Comparison of ENCODE assay signal across 8 cellular contexts in genomic region chr1:200740291-200741212, GRCh38. TPM values are rescaled to one million over a fixed set of nuclear protein-coding genes. Genes with fewer than 3 reads are reported as not detected.
DNase-seq lines count a peak whose midpoint lies in the region; ATAC-seq and TF ChIP-seq lines count a peak whose summit lies in the region.

No MANE protein-coding gene starts in this region.

- H3K27ac Mint-ChIP-seq in activated CD4-positive, alpha-beta memory T cell treated with anti-CD3 and anti-CD28 coated beads for 36 hours, result peak overlapping the region; percentile 9

- POLR2A ChIA-PET in activated CD4-positive, alpha-beta memory T cell treated with anti-CD3 and anti-CD28 coated beads for 36 hours (lab: Charles Lee), result no interaction called here

- no peaks in the 10 kb centered on the region for H3K9me3 Mint-ChIP-seq in activated CD4-positive, alpha-beta memory T cell treated with anti-CD3 and anti-CD28 coated beads for 36 hours

- peaks cover 3% of the 10 kb centered on the region for H3K27me3 Mint-ChIP-seq in activated CD4-positive, alpha-beta memory T cell treated with anti-CD3 and anti-CD28 coated beads for 36 hours

- H3K9me3 ChIP-seq in iPS-15b (ENCODE audit: control insufficient read depth, insufficient read depth, low read length), result no peaks in the 10 kb centered on the region
- H3K9me3 ChIP-seq in body of pancreas, result no peaks in the 10 kb centered on the region

- ATAC-seq in body of pancreas, result no peak
- ATAC-seq in omental fat pad (ENCODE audit: low FRiP score), result no peak

- DNase-seq in NCI-H2171 treated with DMSO at 0.1 percent for 48 hours (lab: John Stamatoyannopoulos, UW), result peak; percentile 24
- no peak for DNase-seq in NCI-H2171 (lab: John Stamatoyannopoulos, UW)
- DNase-seq in activated CD4-positive, alpha-beta memory T cell treated with anti-CD3 and anti-CD28 coated beads for 36 hours, result no peak
- DNase-seq in substantia nigra (lab: John Stamatoyannopoulos, UW), result no peak
- no peak for DNase-seq in body of pancreas
- no peak for DNase-seq in omental fat pad (ENCODE audit: low spot score)
- no peak for DNase-seq in mesenteric fat pad (ENCODE audit: low spot score)

- TF ChIP-seq CTCF in body of pancreas (IDR thresholded peaks at IDR 0.05) (no peak), omental fat pad (IDR thresholded peaks at IDR 0.05) (no peak)

- peaks cover 1% of the 10 kb centered on the region for H3K36me3 Mint-ChIP-seq in activated CD4-positive, alpha-beta memory T cell treated with anti-CD3 and anti-CD28 coated beads for 36 hours

- intact Hi-C loops in activated CD4-positive, alpha-beta memory T cell treated with anti-CD3 and anti-CD28 coated beads for 36 hours (cut with micrococcal nuclease), result loop anchor here (2.0 kb wide), 2 partner anchors 62 to 120 kb away; partner anchors contain the start of gene KIF14
- intact Hi-C loops in body of pancreas (cut with DNase I), result no loop called here

- H3K9ac ChIP-seq in iPS-15b (ENCODE audit: low read depth, low read length), result peak overlapping the region; percentile 70

- H3K36me3 ChIP-seq in iPS-15b (ENCODE audit: control insufficient read depth, insufficient read depth, low read length) (no peaks in the 10 kb centered on the region), body of pancreas (replicated peaks in 1 of 2; ENCODE audit: insufficient read depth in 1 of 2, low read depth in 2 of 2) (no peaks in the 10 kb centered on the region)

- H3K27me3 ChIP-seq in iPS-15b (ENCODE audit: control insufficient read depth, insufficient read depth, low read length) (peaks cover 10% of the 10 kb centered on the region), body of pancreas (no peaks in the 10 kb centered on the region)

- H3K4me3 Mint-ChIP-seq in activated CD4-positive, alpha-beta memory T cell treated with anti-CD3 and anti-CD28 coated beads for 36 hours, result peak overlapping the region; percentile 58

- H3K4me1 ChIP-seq in iPS-15b (ENCODE audit: control insufficient read depth, insufficient read depth, low read length) (peaks cover 11% of the 10 kb centered on the region), body of pancreas (peaks cover 30% of the 10 kb centered on the region)

- CTCF ChIA-PET in activated CD4-positive, alpha-beta memory T cell treated with anti-CD3 and anti-CD28 coated beads for 36 hours (lab: Charles Lee), result no interaction called here

- 35 to 36% methylated on average over 7 of the region's 7 CpGs for WGBS in body of pancreas, 2 donors

- H3K27ac ChIP-seq in substantia nigra (ENCODE audit: low read depth, low read length, poor library complexity, severe bottlenecking) (peak overlapping the region; percentile 97), body of pancreas (no peak overlapping the region)

- H3K4me3 ChIP-seq in iPS-15b (ENCODE audit: low read depth, low read length) (peak overlapping the region; percentile 91), body of pancreas (no peak overlapping the region)

- H3K4me1 Mint-ChIP-seq in activated CD4-positive, alpha-beta memory T cell treated with anti-CD3 and anti-CD28 coated beads for 36 hours (ENCODE audit: low read depth), result peaks cover 35% of the 10 kb centered on the region

- no peak for TF ChIP-seq POLR2A in body of pancreas (IDR thresholded peaks at IDR 0.05)

RNA-seq across cellular contexts. Expression of gene CAMSAP2, which starts 1.9 kb away (rescaled TPM):
- total RNA-seq in activated CD4-positive, alpha-beta memory T cell treated with anti-CD3 and anti-CD28 coated beads for 36 hours, result 1 to 10 TPM; 3.0 to 4.1 TPM
- total RNA-seq in body of pancreas, result 10 to 100 TPM in 1 of 2 donors, 1 to 10 TPM in 1; 8.8 to 19.1 TPM
- total RNA-seq in omental fat pad, result 10 to 100 TPM; 37.2 to 65.2 (median 44.5) TPM
- 36.4 TPM for total RNA-seq in mesenteric fat pad
